17 cellular contexts compared by ENCODE assay signal in genomic region chr10:6950133-6950532, GRCh38.
DNase-seq lines count a peak whose midpoint lies in the region; ATAC-seq, FAIRE-seq and TF ChIP-seq lines count a peak whose summit lies in the region.
"Had no signal": no experiment of that assay in that cellular context is flagged by ENCODE, and none has a peak within 500 bp of the region (broad histone marks: within the 10 kb centered on the region; RNA-seq: fewer than 3 reads in every experiment).

No MANE protein-coding gene starts in this region.

- no peak for DNase-seq in activated CD4-positive, CD25-positive, alpha-beta regulatory T cell treated with anti-CD3 and anti-CD28 coated beads, Interleukin-2, amount 50 U/mL, for 72 hours
- DNase-seq in activated naive CD4-positive, alpha-beta T cell treated with anti-CD3 and anti-CD28 coated beads for 36 hours, result peak; percentile 29
- no peak for DNase-seq in activated naive CD4-positive, alpha-beta T cell (lab: John Stamatoyannopoulos, UW)
- DNase-seq in GM12892 (ENCODE audit: insufficient read length) (no peak), activated gamma-delta T cell treated with Interleukin-2 at 50 U/mL for 16 hours (no peak), NCI-H526 (lab: John Stamatoyannopoulos, UW) (no peak)
- no peak for DNase-seq in stimulated activated effector memory CD8-positive, alpha-beta T cell treated with anti-CD3 and anti-CD28 coated beads, Interleukin-12 subunit alpha, Interleukin-12 subunit beta, amount 100 ng/mL, for 72 hours (ENCODE audit: low spot score in 2 of 2)
- DNase-seq: AML-193; Caco-2; CD4-positive, alpha-beta T cell; GM23248 had no signal

- no peak for TF ChIP-seq POLR2A in GM12892 (IDR thresholded peaks at IDR 0.05; ENCODE audit: low read depth, low read length)

- no peak overlapping the region for H3K4me3 Mint-ChIP-seq in activated naive CD4-positive, alpha-beta T cell treated with anti-CD3 and anti-CD28 coated beads for 36 hours
- no peak overlapping the region for H3K4me3 Mint-ChIP-seq in stimulated activated effector memory CD8-positive, alpha-beta T cell treated with anti-CD3 and anti-CD28 coated beads, Interleukin-12 subunit alpha, Interleukin-12 subunit beta, amount 100 ng/mL, for 72 hours
- H3K4me3 Mint-ChIP-seq: CD4-positive, alpha-beta T cell had no signal

- H3K27ac Mint-ChIP-seq in activated naive CD4-positive, alpha-beta T cell treated with anti-CD3 and anti-CD28 coated beads for 36 hours, result no peak overlapping the region
- no peak overlapping the region for H3K27ac Mint-ChIP-seq in stimulated activated effector memory CD8-positive, alpha-beta T cell treated with anti-CD3 and anti-CD28 coated beads, Interleukin-12 subunit alpha, Interleukin-12 subunit beta, amount 100 ng/mL, for 72 hours
- H3K27ac Mint-ChIP-seq: CD4-positive, alpha-beta T cell had no signal

- no peaks in the 10 kb centered on the region for H3K9me3 Mint-ChIP-seq in activated naive CD4-positive, alpha-beta T cell treated with anti-CD3 and anti-CD28 coated beads for 36 hours
- H3K9me3 Mint-ChIP-seq in stimulated activated effector memory CD8-positive, alpha-beta T cell treated with anti-CD3 and anti-CD28 coated beads, Interleukin-12 subunit alpha, Interleukin-12 subunit beta, amount 100 ng/mL, for 72 hours, result no peaks in the 10 kb centered on the region
- H3K9me3 Mint-ChIP-seq: CD4-positive, alpha-beta T cell had no signal

- CTCF ChIA-PET in activated naive CD4-positive, alpha-beta T cell treated with anti-CD3 and anti-CD28 coated beads for 36 hours (lab: Charles Lee), result interaction anchor here (0.7 to 1.7 kb wide), 2 partner anchors 19 to 30 kb away, joined by 3 read pairs; no protein-coding TSS in a partner anchor

- H3K36me3 Mint-ChIP-seq in activated naive CD4-positive, alpha-beta T cell treated with anti-CD3 and anti-CD28 coated beads for 36 hours (ENCODE audit: low read depth), result no peaks in the 10 kb centered on the region
- H3K36me3 Mint-ChIP-seq in stimulated activated effector memory CD8-positive, alpha-beta T cell treated with anti-CD3 and anti-CD28 coated beads, Interleukin-12 subunit alpha, Interleukin-12 subunit beta, amount 100 ng/mL, for 72 hours, result no peaks in the 10 kb centered on the region

- FAIRE-seq in GM12892 (lab: Jason Lieb, UNC), result peak; percentile 21
- FAIRE-seq: A549, D721Med, G401.6, GM12891, GM18507 had no signal

- no peaks in the 10 kb centered on the region for H3K27me3 Mint-ChIP-seq in activated naive CD4-positive, alpha-beta T cell treated with anti-CD3 and anti-CD28 coated beads for 36 hours (ENCODE audit: low read depth)
- H3K27me3 Mint-ChIP-seq: CD4-positive, alpha-beta T cell had no signal

- H3K4me1 Mint-ChIP-seq in activated naive CD4-positive, alpha-beta T cell treated with anti-CD3 and anti-CD28 coated beads for 36 hours (ENCODE audit: low read depth), result peaks cover 6% of the 10 kb centered on the region
- peaks cover 8% of the 10 kb centered on the region for H3K4me1 Mint-ChIP-seq in stimulated activated effector memory CD8-positive, alpha-beta T cell treated with anti-CD3 and anti-CD28 coated beads, Interleukin-12 subunit alpha, Interleukin-12 subunit beta, amount 100 ng/mL, for 72 hours

- ATAC-seq in activated CD4-positive, CD25-positive, alpha-beta regulatory T cell treated with anti-CD3 and anti-CD28 coated beads, Interleukin-2, amount 50 U/mL, for 24 hours, result peak; percentile 20 to 41
- peak; percentile 67 for ATAC-seq in stimulated activated effector memory CD8-positive, alpha-beta T cell treated with anti-CD3 and anti-CD28 coated beads, Interleukin-12 subunit alpha, Interleukin-12 subunit beta, amount 100 ng/mL, for 72 hours
- ATAC-seq: A549 had no signal

- intact Hi-C loops in activated naive CD4-positive, alpha-beta T cell treated with anti-CD3 and anti-CD28 coated beads for 36 hours (cut with micrococcal nuclease), result no loop called here
